ENCODE assay signal across 9 cellular contexts in the genomic region with DNA sequence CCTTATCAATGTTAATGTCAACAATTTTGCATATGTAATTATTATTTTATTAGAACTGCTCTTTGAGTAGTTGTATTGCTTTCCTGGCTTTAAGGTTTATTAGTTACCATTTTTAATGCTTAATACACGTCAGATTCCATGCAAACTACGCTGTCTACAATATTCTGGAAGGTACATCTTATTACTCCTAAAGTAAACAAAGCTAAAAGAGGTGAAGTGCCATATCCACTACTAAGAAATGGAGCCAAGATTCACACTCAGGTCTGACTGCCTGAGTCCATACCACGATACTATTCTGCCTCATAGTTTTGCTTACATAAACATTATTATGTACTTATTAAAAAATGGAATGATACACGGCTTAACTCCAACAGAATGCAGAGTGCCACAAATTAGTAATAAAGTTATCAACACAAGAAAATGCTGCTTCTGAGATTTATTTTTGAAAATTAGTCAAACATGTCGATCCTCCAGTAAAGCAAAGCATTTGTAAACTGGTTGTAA. TPM values are rescaled to one million over a fixed set of nuclear protein-coding genes. Genes with fewer than 3 reads are reported as not detected.
DNase-seq lines count a peak whose midpoint lies in the region; ATAC-seq, FAIRE-seq and TF ChIP-seq lines count a peak whose summit lies in the region.
"Had no signal": no experiment of that assay in that cellular context is flagged by ENCODE, and none has a peak within 500 bp of the region (broad histone marks: within the 10 kb centered on the region; RNA-seq: fewer than 3 reads in every experiment).

No MANE protein-coding gene starts in this region.

- CTCF ChIA-PET in GM10248 (lab: Yijun Ruan, JAX), result interaction anchor here (2.2 to 10.6 kb wide), 3 partner anchors 15 to 226 kb away, joined by 5 to 130 read pairs (median 129); no protein-coding TSS in a partner anchor

- no peaks in the 10 kb centered on the region for H3K36me3 ChIP-seq in ascending aorta
- H3K36me3 ChIP-seq in muscle layer of colon (ENCODE audit: insufficient read depth, low read length), result no peaks in the 10 kb centered on the region

- H3K9me3 ChIP-seq in ascending aorta, result no peaks in the 10 kb centered on the region
- H3K9me3 ChIP-seq in muscle layer of colon (ENCODE audit: low read length), result no peaks in the 10 kb centered on the region

- ATAC-seq in GM18870 (IDR thresholded peaks at IDR 0.05; ENCODE audit: unreplicated experiment), result no peak

- H3K27me3 ChIP-seq in ascending aorta (no peaks in the 10 kb centered on the region), muscle layer of colon (ENCODE audit: control insufficient read depth in 1 of 2, insufficient read depth in 2 of 2, low read length in 2 of 2) (no peaks in the 10 kb centered on the region)

- DNase-seq in HFF-Myc (ENCODE audit: extremely low read depth, low read depth) (no peak), ascending aorta (ENCODE audit: low spot score in 2 of 2) (no peak), GM19239 (ENCODE audit: insufficient read length, low spot score) (no peak), GM10248 (ENCODE audit: extremely low spot score) (no peak), D721Med (ENCODE audit: insufficient read length, low spot score) (no peak)
- DNase-seq: posterior cingulate gyrus had no signal

- peak overlapping the region; percentile 96 for H3K9ac ChIP-seq in muscle layer of colon (ENCODE audit: low read length)

- intact Hi-C loops in ascending aorta (cut with DNase I), result loop anchor here (5.0 to 10.0 kb wide), 5 partner anchors 86 to 1064 kb away; partner anchors contain the start of gene RUNDC3B

- FAIRE-seq in GM19239 (lab: Jason Lieb, UNC), result no peak
- no peak for FAIRE-seq in D721Med (lab: Jason Lieb, UNC)

- H3K27ac ChIP-seq in 22Rv1 (peak overlapping the region; percentile 99), ascending aorta (peak overlapping the region; percentile 96 to 99), muscle layer of colon (ENCODE audit: low read depth, low read length) (peak overlapping the region; percentile 93)

- H3K4me3 ChIP-seq in HFF-Myc (replicated peaks; ENCODE audit: low read depth, low read length) (peak overlapping the region; percentile 88), ascending aorta (peak overlapping the region in 1 of 2 donors; percentile 81), muscle layer of colon (ENCODE audit: low read depth in 1 of 2, low read length in 2 of 2) (peak overlapping the region in 1 of 2 donors; percentile 90)

- H3K4me1 ChIP-seq in ascending aorta (peaks cover 3 to 12% of the 10 kb centered on the region in 2 donors), muscle layer of colon (ENCODE audit: insufficient read depth, low read length) (peaks cover 29% of the 10 kb centered on the region)

- TF ChIP-seq CTCF in 22Rv1 (IDR thresholded peaks at IDR 0.05), result no peak
- no peak for TF ChIP-seq CTCF in HFF-Myc (IDR thresholded peaks at IDR 0.05; ENCODE audit: low read depth, low read length, missing control alignments)
- no peak for TF ChIP-seq CTCF in ascending aorta (IDR thresholded peaks at IDR 0.05)
- TF ChIP-seq CTCF in GM10248 (IDR thresholded peaks at IDR 0.05; ENCODE audit: control extremely low read depth, extremely low read depth, low read depth, missing control alignments), result no peak
- no peak for TF ChIP-seq CTCF in D721Med (IDR thresholded peaks at IDR 0.05; ENCODE audit: insufficient read depth, missing control alignments)

- POLR2A ChIA-PET in GM10248 (lab: Yijun Ruan, JAX), result no interaction called here

RNA-seq across cellular contexts. Expression of gene DMTF1, which starts 1.2 kb away (rescaled TPM):
- 23.1 TPM for total RNA-seq in ascending aorta
